In the genomic region with DNA sequence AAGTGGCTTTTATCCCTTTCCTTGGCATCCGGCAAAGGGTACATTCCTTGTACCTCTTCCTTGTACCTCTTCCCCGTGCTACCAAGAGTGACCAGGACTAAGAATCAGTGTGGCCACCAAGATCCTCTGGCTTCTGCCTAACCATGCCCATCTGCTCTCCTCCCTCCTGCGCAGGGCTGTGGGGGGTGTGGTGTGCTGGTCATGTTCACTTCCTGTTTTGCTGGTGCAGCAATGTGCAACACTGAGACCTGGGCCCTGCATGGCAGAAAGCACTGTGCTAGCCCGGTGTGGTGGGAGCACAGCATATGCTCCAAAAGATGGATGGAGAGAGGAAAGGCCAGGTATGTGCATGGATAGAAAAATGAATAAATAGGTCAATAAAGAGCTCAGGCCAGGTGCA, we compare ENCODE assay signal across 10 cellular contexts. TPM values are rescaled to one million over a fixed set of nuclear protein-coding genes. Genes with fewer than 3 reads are reported as not detected.
A peak's percentile ranks its signal among the peaks of the same experiment; 100 is the strongest.
DNase-seq lines count a peak whose midpoint lies in the region; ATAC-seq and TF ChIP-seq lines count a peak whose summit lies in the region.
"Had no signal": no experiment of that assay in that cellular context is flagged by ENCODE, and none has a peak within 500 bp of the region (broad histone marks: within the 10 kb centered on the region; RNA-seq: fewer than 3 reads in every experiment).

No MANE protein-coding gene starts in this region.

- no peak overlapping the region for H3K27ac ChIP-seq in OCI-LY7 (ENCODE audit: low read depth, low read length, poor library complexity, severe bottlenecking)

- peak; percentile 65 for ATAC-seq in stimulated activated naive CD8-positive, alpha-beta T cell treated with anti-CD3 and anti-CD28 coated beads, Interleukin-15, amount 100 ng/mL, for 72 hours
- no peak for ATAC-seq in HG03439 (IDR thresholded peaks at IDR 0.05; ENCODE audit: unreplicated experiment)
- ATAC-seq in GM19455 (IDR thresholded peaks at IDR 0.05; ENCODE audit: unreplicated experiment): no peak

- no peak overlapping the region for H2AFZ ChIP-seq in OCI-LY7 (ENCODE audit: low read length)

- no peaks in the 10 kb centered on the region for H3K79me2 ChIP-seq in OCI-LY7 (ENCODE audit: insufficient read depth, low read depth, low read length)

- CTCF ChIA-PET in OCI-LY7 (lab: Charles Lee; ENCODE audit: unreplicated experiment): no interaction called here
- CTCF ChIA-PET in activated naive CD4-positive, alpha-beta T cell treated with anti-CD3 and anti-CD28 coated beads for 36 hours (lab: Charles Lee): interaction anchor here (1.6 kb wide), 1 partner anchor 38 kb away, joined by 4 read pairs; no protein-coding TSS in a partner anchor

- no peak overlapping the region for H3K4me3 ChIP-seq in OCI-LY7 (ENCODE audit: low read depth, low read length, poor library complexity, severe bottlenecking)

- H3K36me3 Mint-ChIP-seq in activated naive CD4-positive, alpha-beta T cell treated with anti-CD3 and anti-CD28 coated beads for 36 hours (ENCODE audit: low read depth): no peaks in the 10 kb centered on the region
- H3K36me3 Mint-ChIP-seq: activated naive CD8-positive, alpha-beta T cell had no signal

- no peak overlapping the region for H3K4me2 ChIP-seq in OCI-LY7 (ENCODE audit: low read length)

- H3K4me1 Mint-ChIP-seq in activated naive CD4-positive, alpha-beta T cell treated with anti-CD3 and anti-CD28 coated beads for 36 hours (ENCODE audit: low read depth): peaks cover 12% of the 10 kb centered on the region
- H3K4me1 Mint-ChIP-seq in stimulated activated naive CD8-positive, alpha-beta T cell treated with anti-CD3 and anti-CD28 coated beads, Interleukin-15, amount 100 ng/mL, for 72 hours: peaks cover 27% of the 10 kb centered on the region

- no peaks in the 10 kb centered on the region for H3K27me3 Mint-ChIP-seq in activated naive CD4-positive, alpha-beta T cell treated with anti-CD3 and anti-CD28 coated beads for 36 hours (ENCODE audit: low read depth)
- no peaks in the 10 kb centered on the region for H3K27me3 Mint-ChIP-seq in stimulated activated naive CD8-positive, alpha-beta T cell treated with anti-CD3 and anti-CD28 coated beads, Interleukin-15, amount 100 ng/mL, for 72 hours
- H3K27me3 Mint-ChIP-seq: activated naive CD8-positive, alpha-beta T cell had no signal

- H3K4me1 ChIP-seq in OCI-LY7 (ENCODE audit: insufficient read depth, low read length, poor library complexity, severe bottlenecking): peaks cover 11% of the 10 kb centered on the region

- intact Hi-C loops in OCI-LY7 (cut with micrococcal nuclease; ENCODE audit: unreplicated experiment): no loop called here
- intact Hi-C loops in activated naive CD4-positive, alpha-beta T cell treated with anti-CD3 and anti-CD28 coated beads for 36 hours (cut with micrococcal nuclease): no loop called here

- TF ChIP-seq CTCF in OCI-LY7 (conservative IDR thresholded peaks at IDR 0.05; ENCODE audit: low read length): no peak

- H3K9me3 Mint-ChIP-seq in activated naive CD4-positive, alpha-beta T cell treated with anti-CD3 and anti-CD28 coated beads for 36 hours: no peaks in the 10 kb centered on the region
- H3K9me3 Mint-ChIP-seq in stimulated activated naive CD8-positive, alpha-beta T cell treated with anti-CD3 and anti-CD28 coated beads, Interleukin-15, amount 100 ng/mL, for 72 hours: no peaks in the 10 kb centered on the region

- no peak overlapping the region for H3K4me3 Mint-ChIP-seq in activated naive CD4-positive, alpha-beta T cell treated with anti-CD3 and anti-CD28 coated beads for 36 hours
- no peak overlapping the region for H3K4me3 Mint-ChIP-seq in stimulated activated naive CD8-positive, alpha-beta T cell treated with anti-CD3 and anti-CD28 coated beads, Interleukin-15, amount 100 ng/mL, for 72 hours
- H3K4me3 Mint-ChIP-seq: activated naive CD8-positive, alpha-beta T cell had no signal

- H4K20me1 ChIP-seq in OCI-LY7 (ENCODE audit: insufficient read depth, low read length): no peaks in the 10 kb centered on the region

- H3K9me2 ChIP-seq in OCI-LY7 (ENCODE audit: insufficient read depth, low read length): no peaks in the 10 kb centered on the region

- POLR2A ChIA-PET in OCI-LY7 (lab: Charles Lee): interaction anchor here (0.5 kb wide), 1 partner anchor 163 kb away, joined by 3 read pairs; no protein-coding TSS in a partner anchor

- DNase-seq in activated CD4-positive, alpha-beta T cell treated with anti-CD3 and anti-CD28 coated beads for 48 hours: peak; percentile 19
- DNase-seq in activated CD4-positive, alpha-beta T cell treated with anti-CD3 and anti-CD28 coated beads, Interleukin-2, amount 50 U/mL, for 1 hour: no peak
- DNase-seq in OCI-LY7 (ENCODE audit: low spot score) (peak; percentile 33), Ammon's horn (ENCODE audit: low spot score) (no peak)
- DNase-seq in activated naive CD4-positive, alpha-beta T cell treated with anti-CD3 and anti-CD28 coated beads for 36 hours: peak; percentile 25
- DNase-seq in stimulated activated naive CD8-positive, alpha-beta T cell treated with anti-CD3 and anti-CD28 coated beads, Interleukin-15, amount 100 ng/mL, for 72 hours: no peak

- BruUV-seq in OCI-LY7 (replicated peaks; lab: Mats Ljungman, UMichigan): no TSS peak

- H3K9me3 ChIP-seq in OCI-LY7 (ENCODE audit: low read length): no peaks in the 10 kb centered on the region

- no peak overlapping the region for H3K27ac Mint-ChIP-seq in activated naive CD4-positive, alpha-beta T cell treated with anti-CD3 and anti-CD28 coated beads for 36 hours
- peak overlapping the region; percentile 6 to 12 for H3K27ac Mint-ChIP-seq in stimulated activated naive CD8-positive, alpha-beta T cell treated with anti-CD3 and anti-CD28 coated beads, Interleukin-15, amount 100 ng/mL, for 72 hours
- H3K27ac Mint-ChIP-seq: activated naive CD8-positive, alpha-beta T cell had no signal

- no peaks in the 10 kb centered on the region for H3K36me3 ChIP-seq in OCI-LY7 (ENCODE audit: insufficient read depth, low read length)

RNA-seq across cellular contexts. Expression of gene TENT5C, which starts 33.3 kb away (rescaled TPM):
- 11.6 and 13.3 TPM in 2 replicates for total RNA-seq in OCI-LY7 (2014; rRNA removed; shearing (Covaris generic))
- 26.5 and 31.1 TPM in 2 replicates for total RNA-seq in OCI-LY7 (2022)
- total RNA-seq in activated naive CD4-positive, alpha-beta T cell treated with anti-CD3 and anti-CD28 coated beads for 36 hours: 10 to 100 TPM; 10.7 to 11.2 TPM
- total RNA-seq: LHCN-M2 had no signal

Comparison
In these comparisons a context has a peak if more than half of its experiments do, and no peak if none do; other contexts are left out.
1. DNase-seq: peak in activated CD4-positive, alpha-beta T cell treated with anti-CD3 and anti-CD28 coated beads for 48 hours (single experiment), OCI-LY7 (single experiment) and activated naive CD4-positive, alpha-beta T cell treated with anti-CD3 and anti-CD28 coated beads for 36 hours (single experiment); none in activated CD4-positive, alpha-beta T cell treated with anti-CD3 and anti-CD28 coated beads, Interleukin-2, amount 50 U/mL, for 1 hour (single experiment), stimulated activated naive CD8-positive, alpha-beta T cell treated with anti-CD3 and anti-CD28 coated beads, Interleukin-15, amount 100 ng/mL, for 72 hours (0 of 2) and Ammon's horn (single experiment).